ENCODE assay signal across 1 cellular context in genomic region chr19:1438035-1438932, GRCh38.
TF ChIP-seq lines count a peak whose summit lies in the region.

TSS of gene RPS15 (plus strand) at chr19:1438396. CDS start at chr19:1438426, 30 bp downstream.

TF ChIP-seq in GM12878, 131 proteins besides CTCF, POLR2A, EP300 and RAD21 (continued from another document and continues in another):
- TF ChIP-seq ATF7 (IDR thresholded peaks at IDR 0.05; ENCODE audit: low read depth), result no peak
- TF ChIP-seq SREBF1 (IDR thresholded peaks at IDR 0.05; ENCODE audit: low read length), result no peak
- peak; percentile 17; the same call in 1 of the 2 replicates for TF ChIP-seq ZBTB11 (CRISPR knock-in tag; IDR thresholded peaks at IDR 0.05)
- peak; percentile 65; the same call in 1 of the 2 replicates for TF ChIP-seq DPF2 (IDR thresholded peaks at IDR 0.05)
- TF ChIP-seq SPI1 (IDR thresholded peaks at IDR 0.05; ENCODE audit: borderline replicate concordance, insufficient read depth, low read depth, low read length), result peak; percentile 84; the same call in 1 of the 2 replicates
- peak; percentile 43; the same call in 1 of the 2 replicates for TF ChIP-seq ZNF687 (IDR thresholded peaks at IDR 0.05)
- no peak for TF ChIP-seq JUND (IDR thresholded peaks at IDR 0.05; ENCODE audit: low read depth, low read length)
- no peak for TF ChIP-seq TBL1XR1 (IDR thresholded peaks at IDR 0.05; ENCODE audit: low read depth, low read length)
- peak; percentile 71 for TF ChIP-seq HCFC1 (IDR thresholded peaks at IDR 0.05; ENCODE audit: low read length)
- peak; percentile 20 for TF ChIP-seq RELA (IDR thresholded peaks at IDR 0.05; ENCODE audit: borderline replicate concordance, partially characterized antibody)
- no peak for TF ChIP-seq SUZ12 (IDR thresholded peaks at IDR 0.05; ENCODE audit: unreplicated experiment)
- no peak for TF ChIP-seq ZBTB4 (CRISPR knock-in tag; IDR thresholded peaks at IDR 0.05)
- no peak for TF ChIP-seq NFIC (IDR thresholded peaks at IDR 0.05; ENCODE audit: low read depth, low read length)
- TF ChIP-seq PAX8 (IDR thresholded peaks at IDR 0.05), result no peak
- TF ChIP-seq POLR2AphosphoS2 (IDR thresholded peaks at IDR 0.05; ENCODE audit: low read depth, low read length), result peak; percentile 98
- TF ChIP-seq IKZF2 (IDR thresholded peaks at IDR 0.05), result no peak
- no peak for TF ChIP-seq MEF2B (IDR thresholded peaks at IDR 0.05; ENCODE audit: partially characterized antibody, poor library complexity, severe bottlenecking)
- peak; percentile 93 for TF ChIP-seq NKRF (conservative IDR thresholded peaks at IDR 0.05)
- TF ChIP-seq ZNF592 (IDR thresholded peaks at IDR 0.05), result no peak
- TF ChIP-seq WRNIP1 (IDR thresholded peaks at IDR 0.05; ENCODE audit: borderline replicate concordance, low read depth, low read length), result no peak
- TF ChIP-seq PKNOX1 (IDR thresholded peaks at IDR 0.05), result peak; percentile 17; the same call in 1 of the 2 replicates
- peak; percentile 80; the same call in 1 of the 2 replicates for TF ChIP-seq RELB (IDR thresholded peaks at IDR 0.05; ENCODE audit: low read depth)
- peak; percentile 58 for TF ChIP-seq HDAC6 (IDR thresholded peaks at IDR 0.05; ENCODE audit: unreplicated experiment)
- TF ChIP-seq RUNX3 (IDR thresholded peaks at IDR 0.05; ENCODE audit: low read length), result peak; percentile 41; the same call in 1 of the 2 replicates
- no peak for TF ChIP-seq CUX1 (IDR thresholded peaks at IDR 0.05; ENCODE audit: insufficient replicate concordance, low read depth, low read length)
- TF ChIP-seq GATAD2B (conservative IDR thresholded peaks at IDR 0.05; ENCODE audit: low read depth), result peak; percentile 90
- TF ChIP-seq KDM1A (IDR thresholded peaks at IDR 0.05; ENCODE audit: borderline replicate concordance), result no peak
